Comparison of ENCODE assay signal across 15 cellular contexts in the genomic region with DNA sequence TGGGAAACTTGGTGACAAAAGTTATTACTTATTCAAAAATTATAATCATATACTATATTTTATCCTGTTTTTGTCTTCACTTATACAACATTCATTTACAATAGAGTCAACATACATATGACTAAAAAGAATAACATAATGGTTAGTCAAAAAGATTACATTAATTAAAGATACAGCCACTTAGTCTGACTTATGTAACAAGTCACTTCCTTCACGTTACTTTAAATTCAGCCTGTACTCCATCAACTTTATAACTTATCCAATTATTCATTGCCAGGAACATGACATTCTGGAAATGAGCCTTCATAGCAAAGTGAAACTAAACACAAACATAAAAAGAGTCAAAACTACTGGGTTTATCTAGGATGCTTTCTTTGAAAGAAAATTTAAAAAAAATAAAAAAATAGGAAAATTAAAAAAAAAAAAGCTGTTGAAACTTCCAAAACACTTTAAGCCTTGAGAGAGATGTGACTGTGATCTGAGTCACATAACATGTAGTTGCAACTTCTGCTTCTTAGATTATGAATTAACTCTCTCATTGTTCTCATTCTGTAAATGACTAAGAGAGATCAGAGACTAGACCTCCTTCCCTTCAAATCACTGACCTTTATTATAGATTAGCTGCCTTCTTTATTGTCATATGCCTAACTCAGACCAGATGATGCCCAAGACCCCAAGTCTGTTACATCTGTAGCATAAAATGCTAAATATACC.
DNase-seq lines count a peak whose midpoint lies in the region; ATAC-seq, FAIRE-seq and TF ChIP-seq lines count a peak whose summit lies in the region.
"Had no signal": no experiment of that assay in that cellular context is flagged by ENCODE, and none has a peak within 500 bp of the region (broad histone marks: within the 10 kb centered on the region; RNA-seq: fewer than 3 reads in every experiment).

No MANE protein-coding gene starts in this region.

- TF ChIP-seq EP300 in HepG2 (IDR thresholded peaks at IDR 0.05; ENCODE audit: low read depth in 2 of 2, low read length in 2 of 2), result no peak
- TF ChIP-seq EP300 in HepG2 (CRISPR knock-in tag; IDR thresholded peaks at IDR 0.05; ENCODE audit: borderline replicate concordance), result no peak

- H3K9me3 ChIP-seq in HepG2 (ENCODE audit: low read length), result no peaks in the 10 kb centered on the region
- H3K9me3 ChIP-seq: ascending aorta, prostate gland had no signal

- H3K27me3 ChIP-seq in bronchial epithelial cell (ENCODE audit: control insufficient read depth, insufficient read depth, low read length) (no peaks in the 10 kb centered on the region), HepG2 (ENCODE audit: control insufficient read depth in 1 of 2, insufficient read depth in 2 of 2, low read length in 2 of 2) (no peaks in the 10 kb centered on the region)
- H3K27me3 ChIP-seq: ascending aorta had no signal

- no peak for TF ChIP-seq RAD21 in HepG2 (CRISPR knock-in tag; IDR thresholded peaks at IDR 0.05)

- TF ChIP-seq POLR2A in HepG2 (IDR thresholded peaks at IDR 0.05; ENCODE audit: insufficient read depth in 1 of 2, low read depth in 2 of 2, low read length in 2 of 2), result no peak

- H2AFZ ChIP-seq in HepG2 (ENCODE audit: low read length), result no peak overlapping the region

- H3K79me2 ChIP-seq in HepG2 (ENCODE audit: insufficient read depth, low read length), result no peaks in the 10 kb centered on the region

- H3K4me1 ChIP-seq in HepG2 (ENCODE audit: insufficient read depth, low read length), result peaks cover 1% of the 10 kb centered on the region
- H3K4me1 ChIP-seq: ascending aorta, prostate gland had no signal

- H4K20me1 ChIP-seq in HepG2 (ENCODE audit: insufficient read depth, low read length), result no peaks in the 10 kb centered on the region

- intact Hi-C loops in HepG2 (cut with micrococcal nuclease; ENCODE audit: unreplicated experiment), result loop anchor here (10.0 kb wide), 1 partner anchor 378 kb away; no protein-coding TSS in a partner anchor

- FAIRE-seq in bronchial epithelial cell (lab: Jason Lieb, UNC), result no peak
- no peak for FAIRE-seq in HepG2 (lab: Jason Lieb, UNC)

- 69% methylated on average over 1 of the region's 1 CpG for WGBS in HepG2 (ENCODE audit: low lambda C conversion rate)

- H3K4me2 ChIP-seq in HepG2 (ENCODE audit: low read depth, low read length), result no peak overlapping the region

- DNase-seq in bronchial epithelial cell (ENCODE audit: low read depth) (peak; percentile 86), renal cortical epithelial cell (ENCODE audit: low read depth) (peak; percentile 92), HepG2 (ENCODE audit: low spot score) (no peak), coronary artery (ENCODE audit: low spot score) (no peak)
- DNase-seq: activated CD4-positive, CD25-positive, alpha-beta regulatory T cell treated with anti-CD3 and anti-CD28 coated beads, Interleukin-2, amount 50 U/mL, for 72 hours; activated T-cell treated with anti-CD3 and anti-CD28 coated beads, Interleukin-2, amount 50 U/mL, for 4 hours; CD4-positive, CD25-positive, alpha-beta regulatory T cell; IMR-90; NCI-H2029 treated with DMSO at 0.1 percent for 48 hours had no signal

- TF ChIP-seq CTCF in bronchial epithelial cell (IDR thresholded peaks at IDR 0.05; ENCODE audit: insufficient read depth, low read length, severe bottlenecking) (no peak), HepG2 (CRISPR knock-in tag; IDR thresholded peaks at IDR 0.05) (no peak), coronary artery (IDR thresholded peaks at IDR 0.05) (no peak)

- H3K36me3 ChIP-seq in bronchial epithelial cell (ENCODE audit: control insufficient read depth, insufficient read depth, low read length), result no peaks in the 10 kb centered on the region
- no peaks in the 10 kb centered on the region for H3K36me3 ChIP-seq in HepG2 (replicated peaks in 1 of 2; ENCODE audit: control insufficient read depth in 1 of 2, insufficient read depth in 2 of 2, low read length in 2 of 2)
- H3K36me3 ChIP-seq: ascending aorta, prostate gland had no signal

- BruUV-seq in HepG2 (replicated peaks; lab: Mats Ljungman, UMichigan), result no TSS peak

- in situ Hi-C loops in HepG2 (cut with HindIII; ENCODE audit: extremely low pct_ligation_motif_present, low pct_unique_long_range_greater_than_20kb), result no loop called here

- CTCF ChIA-PET in HepG2 (lab: Yijun Ruan, JAX; ENCODE audit: low intra/inter-chr PET ratio, low total read pairs), result no interaction called here

- no peak overlapping the region for H3K9ac ChIP-seq in HepG2 (ENCODE audit: insufficient read depth, low read depth, low read length)

- no peak overlapping the region for H3K4me3 ChIP-seq in bronchial epithelial cell (ENCODE audit: low read depth, low read length)
- no peak overlapping the region for H3K4me3 ChIP-seq in HepG2 (replicated peaks in 1 of 3; ENCODE audit: insufficient read depth in 1 of 3, low read depth in 2 of 3, low read length in 3 of 3)
- no peak overlapping the region for H3K4me3 ChIP-seq in coronary artery
- H3K4me3 ChIP-seq: ascending aorta, prostate gland, SK-N-MC had no signal

- POLR2A ChIA-PET in HepG2 (lab: Yijun Ruan, JAX), result no interaction called here

- H3K27ac ChIP-seq in HepG2 (ENCODE audit: extremely low read length, insufficient read depth, low read length), result no peak overlapping the region
- no peak overlapping the region for H3K27ac ChIP-seq in coronary artery
- H3K27ac ChIP-seq: ascending aorta, prostate gland, SK-N-MC had no signal

- ATAC-seq in GM19463 (IDR thresholded peaks at IDR 0.05; ENCODE audit: unreplicated experiment) (peak; percentile 78), HG03378 (IDR thresholded peaks at IDR 0.05; ENCODE audit: unreplicated experiment) (peak; percentile 91), HepG2 (no peak), GM19324 (IDR thresholded peaks at IDR 0.05; ENCODE audit: low FRiP score, unreplicated experiment) (no peak)
- ATAC-seq: activated T-cell treated with anti-CD3 and anti-CD28 coated beads, Interleukin-2, amount 50 U/mL, for 4 hours had no signal

TF ChIP-seq in HepG2, 621 proteins besides CTCF, POLR2A, EP300 and RAD21 (continues in another document):
- TF ChIP-seq ELF3 (CRISPR knock-in tag; IDR thresholded peaks at IDR 0.05), result no peak
- TF ChIP-seq ZNF530 (CRISPR knock-in tag; IDR thresholded peaks at IDR 0.05; ENCODE audit: low read depth), result no peak
- TF ChIP-seq GTF3A (CRISPR knock-in tag; conservative IDR thresholded peaks at IDR 0.05), result no peak
- no peak for TF ChIP-seq SSRP1 (CRISPR knock-in tag; IDR thresholded peaks at IDR 0.05)
- no peak for TF ChIP-seq DNMT1 (CRISPR knock-in tag; IDR thresholded peaks at IDR 0.05)
- TF ChIP-seq, protein P1, sequence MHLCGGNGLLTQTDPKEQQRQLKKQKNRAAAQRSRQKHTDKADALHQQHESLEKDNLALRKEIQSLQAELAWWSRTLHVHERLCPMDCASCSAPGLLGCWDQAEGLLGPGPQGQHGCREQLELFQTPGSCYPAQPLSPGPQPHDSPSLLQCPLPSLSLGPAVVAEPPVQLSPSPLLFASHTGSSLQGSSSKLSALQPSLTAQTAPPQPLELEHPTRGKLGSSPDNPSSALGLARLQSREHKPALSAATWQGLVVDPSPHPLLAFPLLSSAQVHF (CRISPR knock-in tag; IDR thresholded peaks at IDR 0.05), result no peak
- TF ChIP-seq ZNF775 (CRISPR knock-in tag; IDR thresholded peaks at IDR 0.05; ENCODE audit: borderline replicate concordance), result no peak
- TF ChIP-seq, protein P2, sequence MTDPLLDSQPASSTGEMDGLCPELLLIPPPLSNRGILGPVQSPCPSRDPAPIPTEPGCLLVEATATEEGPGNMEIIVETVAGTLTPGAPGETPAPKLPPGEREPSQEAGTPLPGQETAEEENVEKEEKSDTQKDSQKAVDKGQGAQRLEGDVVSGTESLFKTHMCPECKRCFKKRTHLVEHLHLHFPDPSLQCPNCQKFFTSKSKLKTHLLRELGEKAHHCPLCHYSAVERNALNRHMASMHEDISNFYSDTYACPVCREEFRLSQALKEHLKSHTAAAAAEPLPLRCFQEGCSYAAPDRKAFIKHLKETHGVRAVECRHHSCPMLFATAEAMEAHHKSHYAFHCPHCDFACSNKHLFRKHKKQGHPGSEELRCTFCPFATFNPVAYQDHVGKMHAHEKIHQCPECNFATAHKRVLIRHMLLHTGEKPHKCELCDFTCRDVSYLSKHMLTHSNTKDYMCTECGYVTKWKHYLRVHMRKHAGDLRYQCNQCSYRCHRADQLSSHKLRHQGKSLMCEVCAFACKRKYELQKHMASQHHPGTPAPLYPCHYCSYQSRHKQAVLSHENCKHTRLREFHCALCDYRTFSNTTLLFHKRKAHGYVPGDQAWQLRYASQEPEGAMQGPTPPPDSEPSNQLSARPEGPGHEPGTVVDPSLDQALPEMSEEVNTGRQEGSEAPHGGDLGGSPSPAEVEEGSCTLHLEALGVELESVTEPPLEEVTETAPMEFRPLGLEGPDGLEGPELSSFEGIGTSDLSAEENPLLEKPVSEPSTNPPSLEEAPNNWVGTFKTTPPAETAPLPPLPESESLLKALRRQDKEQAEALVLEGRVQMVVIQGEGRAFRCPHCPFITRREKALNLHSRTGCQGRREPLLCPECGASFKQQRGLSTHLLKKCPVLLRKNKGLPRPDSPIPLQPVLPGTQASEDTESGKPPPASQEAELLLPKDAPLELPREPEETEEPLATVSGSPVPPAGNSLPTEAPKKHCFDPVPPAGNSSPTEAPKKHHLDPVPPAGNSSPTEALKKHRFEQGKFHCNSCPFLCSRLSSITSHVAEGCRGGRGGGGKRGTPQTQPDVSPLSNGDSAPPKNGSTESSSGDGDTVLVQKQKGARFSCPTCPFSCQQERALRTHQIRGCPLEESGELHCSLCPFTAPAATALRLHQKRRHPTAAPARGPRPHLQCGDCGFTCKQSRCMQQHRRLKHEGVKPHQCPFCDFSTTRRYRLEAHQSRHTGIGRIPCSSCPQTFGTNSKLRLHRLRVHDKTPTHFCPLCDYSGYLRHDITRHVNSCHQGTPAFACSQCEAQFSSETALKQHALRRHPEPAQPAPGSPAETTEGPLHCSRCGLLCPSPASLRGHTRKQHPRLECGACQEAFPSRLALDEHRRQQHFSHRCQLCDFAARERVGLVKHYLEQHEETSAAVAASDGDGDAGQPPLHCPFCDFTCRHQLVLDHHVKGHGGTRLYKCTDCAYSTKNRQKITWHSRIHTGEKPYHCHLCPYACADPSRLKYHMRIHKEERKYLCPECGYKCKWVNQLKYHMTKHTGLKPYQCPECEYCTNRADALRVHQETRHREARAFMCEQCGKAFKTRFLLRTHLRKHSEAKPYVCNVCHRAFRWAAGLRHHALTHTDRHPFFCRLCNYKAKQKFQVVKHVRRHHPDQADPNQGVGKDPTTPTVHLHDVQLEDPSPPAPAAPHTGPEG (CRISPR knock-in tag; IDR thresholded peaks at IDR 0.05), result no peak
- TF ChIP-seq, protein P3, sequence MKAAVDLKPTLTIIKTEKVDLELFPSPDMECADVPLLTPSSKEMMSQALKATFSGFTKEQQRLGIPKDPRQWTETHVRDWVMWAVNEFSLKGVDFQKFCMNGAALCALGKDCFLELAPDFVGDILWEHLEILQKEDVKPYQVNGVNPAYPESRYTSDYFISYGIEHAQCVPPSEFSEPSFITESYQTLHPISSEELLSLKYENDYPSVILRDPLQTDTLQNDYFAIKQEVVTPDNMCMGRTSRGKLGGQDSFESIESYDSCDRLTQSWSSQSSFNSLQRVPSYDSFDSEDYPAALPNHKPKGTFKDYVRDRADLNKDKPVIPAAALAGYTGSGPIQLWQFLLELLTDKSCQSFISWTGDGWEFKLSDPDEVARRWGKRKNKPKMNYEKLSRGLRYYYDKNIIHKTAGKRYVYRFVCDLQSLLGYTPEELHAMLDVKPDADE (CRISPR knock-in tag; IDR thresholded peaks at IDR 0.05), result no peak

Comparison
In these comparisons a context has a peak if more than half of its experiments do, and no peak if none do; other contexts are left out.
1. ATAC-seq: peak in GM19463 (single experiment) and HG03378 (single experiment); none in HepG2 (single experiment) and GM19324 (single experiment).
2. DNase-seq: peak in bronchial epithelial cell (single experiment) and renal cortical epithelial cell (single experiment); none in HepG2 (single experiment) and coronary artery (single experiment).